8 cellular contexts compared by ENCODE assay signal in the genomic region with DNA sequence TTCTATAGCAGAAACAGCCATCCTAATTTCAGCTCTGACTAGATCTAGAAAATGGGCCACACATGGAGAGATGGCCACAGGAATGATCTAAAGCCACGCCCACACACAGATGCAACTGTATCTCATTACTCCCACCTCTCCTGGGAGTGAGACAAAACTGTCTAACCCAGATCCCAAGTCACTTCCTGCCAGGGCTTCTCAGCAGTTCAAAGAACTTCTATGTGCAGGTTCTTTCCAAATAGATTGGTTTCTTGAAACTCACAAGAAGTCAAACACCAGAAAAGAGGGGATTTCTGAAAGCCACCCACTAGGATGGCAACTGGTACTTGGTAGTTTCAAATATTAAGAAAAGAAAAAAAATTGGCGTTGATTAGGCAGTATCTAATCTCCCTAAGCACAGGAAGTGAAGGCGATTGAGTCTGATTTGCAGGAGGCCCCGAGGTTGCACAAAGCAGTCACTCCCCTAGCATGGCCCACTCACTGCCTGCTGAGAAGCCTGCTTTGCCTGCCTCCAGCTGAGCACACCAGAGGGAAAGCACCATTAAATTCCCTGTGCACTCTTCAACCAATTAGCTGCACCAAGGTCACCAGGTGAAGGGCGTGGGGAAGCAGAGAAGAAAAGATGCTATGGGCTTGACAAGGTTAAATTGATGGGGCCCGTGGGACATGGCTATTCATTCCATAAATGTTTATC. TPM values are rescaled to one million over a fixed set of nuclear protein-coding genes. Genes with fewer than 3 reads are reported as not detected.
DNase-seq lines count a peak whose midpoint lies in the region; ATAC-seq and TF ChIP-seq lines count a peak whose summit lies in the region.

No MANE protein-coding gene starts in this region.

- H2BK120ac ChIP-seq in mesendoderm (ENCODE audit: low read depth, low read length), result no peak overlapping the region

- H2BK15ac ChIP-seq in mesendoderm (replicated peaks; ENCODE audit: low read depth), result no peak overlapping the region

- H3K4me3 Mint-ChIP-seq in activated T-helper 17 cell treated with anti-CD3 and anti-CD28 coated beads, Interleukin-2, amount 50 U/mL, for 72 hours, result peak overlapping the region; percentile 66
- H3K4me3 Mint-ChIP-seq in type B pancreatic cell, result peak overlapping the region; percentile 16

- ATAC-seq in GM18870 (IDR thresholded peaks at IDR 0.05; ENCODE audit: unreplicated experiment) (peak; percentile 76), HG03039 (IDR thresholded peaks at IDR 0.05; ENCODE audit: unreplicated experiment) (peak; percentile 76)
- ATAC-seq in activated T-helper 17 cell treated with anti-CD3 and anti-CD28 coated beads, Interleukin-2, amount 50 U/mL, for 72 hours (replicated peaks), result peak; percentile 90

- no peak overlapping the region for H4K5ac ChIP-seq in mesendoderm (ENCODE audit: low read length)

- H3K4me1 ChIP-seq in mesendoderm (ENCODE audit: control insufficient read depth, low read depth, low read length) (no peaks in the 10 kb centered on the region), Peyer's patch (peaks cover 0 to 9% (median 3%) of the 10 kb centered on the region in 4 donors)

- TF ChIP-seq POLR2A in Peyer's patch (IDR thresholded peaks at IDR 0.05), result no peak

- H3K9ac ChIP-seq in mesendoderm (ENCODE audit: low read length), result no peak overlapping the region

- WGBS in mesendoderm (ENCODE audit: extremely low coverage, insufficient coverage, low lambda C conversion rate), result no CpG with 5 or more reads among the region's 6 CpGs

- no peak overlapping the region for H3K56ac ChIP-seq in mesendoderm (ENCODE audit: low read length)

- no peaks in the 10 kb centered on the region for H3K9me3 Mint-ChIP-seq in activated T-helper 17 cell treated with anti-CD3 and anti-CD28 coated beads, Interleukin-2, amount 50 U/mL, for 72 hours
- H3K9me3 Mint-ChIP-seq in type B pancreatic cell, result peaks cover 6% of the 10 kb centered on the region

- DNase-seq in AG08396 (ENCODE audit: low spot score), result peak; percentile 36
- peak; percentile 53 for DNase-seq in NCI-H345 treated with DMSO at 0.1 percent for 48 hours (lab: John Stamatoyannopoulos, UW; ENCODE audit: unreplicated experiment)
- DNase-seq in mesendoderm, result peak; percentile 79
- DNase-seq in type B pancreatic cell (ENCODE audit: extremely low spot score, unreplicated experiment), result peak; percentile 43
- DNase-seq in Peyer's patch, result no peak

- no peak overlapping the region for H3K4ac ChIP-seq in mesendoderm (ENCODE audit: low read depth, low read length)

- peaks cover 7% of the 10 kb centered on the region for H3K36me3 Mint-ChIP-seq in activated T-helper 17 cell treated with anti-CD3 and anti-CD28 coated beads, Interleukin-2, amount 50 U/mL, for 72 hours (ENCODE audit: low read depth)
- H3K36me3 Mint-ChIP-seq in type B pancreatic cell, result no peaks in the 10 kb centered on the region

- no peak overlapping the region for H3K23ac ChIP-seq in mesendoderm (ENCODE audit: low read length)

- H4K8ac ChIP-seq in mesendoderm (ENCODE audit: low read depth, low read length), result no peak overlapping the region

- no peaks in the 10 kb centered on the region for H3K9me3 ChIP-seq in Peyer's patch

- no peak overlapping the region for H2BK5ac ChIP-seq in mesendoderm (ENCODE audit: low read length)

- H3K18ac ChIP-seq in mesendoderm (ENCODE audit: low read length), result no peak overlapping the region

- no peak overlapping the region for H3K4me3 ChIP-seq in mesendoderm (ENCODE audit: low read length)
- no peak overlapping the region for H3K4me3 ChIP-seq in Peyer's patch

- peaks cover 25% of the 10 kb centered on the region for H3K4me1 Mint-ChIP-seq in activated T-helper 17 cell treated with anti-CD3 and anti-CD28 coated beads, Interleukin-2, amount 50 U/mL, for 72 hours
- H3K4me1 Mint-ChIP-seq in type B pancreatic cell (ENCODE audit: unreplicated experiment), result peaks cover 14% of the 10 kb centered on the region

- H3K27me3 ChIP-seq in mesendoderm (ENCODE audit: insufficient read depth, low read length, poor library complexity) (no peaks in the 10 kb centered on the region), Peyer's patch (no peaks in the 10 kb centered on the region)

- H3K79me1 ChIP-seq in mesendoderm (ENCODE audit: low read length), result no peaks in the 10 kb centered on the region

- no peak overlapping the region for H3K27ac ChIP-seq in mesendoderm (ENCODE audit: low read depth, low read length)
- peak overlapping the region in 1 of 4 donors; percentile 52 for H3K27ac ChIP-seq in Peyer's patch

- H2AK5ac ChIP-seq in mesendoderm (ENCODE audit: low read length), result no peak overlapping the region

- no peak overlapping the region for H3K4me2 ChIP-seq in mesendoderm (ENCODE audit: low read length)

- no peaks in the 10 kb centered on the region for H3K79me2 ChIP-seq in mesendoderm (ENCODE audit: control insufficient read depth, insufficient read depth, low read length)

- H3K27ac Mint-ChIP-seq in activated T-helper 17 cell treated with anti-CD3 and anti-CD28 coated beads, Interleukin-2, amount 50 U/mL, for 72 hours, result peak overlapping the region; percentile 78
- peak overlapping the region; percentile 67 for H3K27ac Mint-ChIP-seq in type B pancreatic cell

- TF ChIP-seq CTCF in type B pancreatic cell (conservative IDR thresholded peaks at IDR 0.05), result no peak
- TF ChIP-seq CTCF in Peyer's patch (IDR thresholded peaks at IDR 0.05), result no peak

- no peaks in the 10 kb centered on the region for H3K36me3 ChIP-seq in mesendoderm (ENCODE audit: control insufficient read depth, insufficient read depth, low read length)
- H3K36me3 ChIP-seq in Peyer's patch, result peaks cover 0 to 2% (median 0%) of the 10 kb centered on the region in 3 donors

- no peaks in the 10 kb centered on the region for H3K27me3 Mint-ChIP-seq in activated T-helper 17 cell treated with anti-CD3 and anti-CD28 coated beads, Interleukin-2, amount 50 U/mL, for 72 hours
- H3K27me3 Mint-ChIP-seq in type B pancreatic cell, result no peaks in the 10 kb centered on the region

RNA-seq across cellular contexts. Expression of a gene that starts 51.1 kb away (rescaled TPM):
- total RNA-seq in activated T-helper 17 cell treated with anti-CD3 and anti-CD28 coated beads, Interleukin-2, amount 50 U/mL, for 72 hours, result 10 to 100 TPM; 10.7 to 15.8 TPM
- polyA plus RNA-seq in mesendoderm (2013, experiment 1 of 2), result 10.3 TPM
- polyA plus RNA-seq in mesendoderm (2013, experiment 2 of 2), result 10.4 TPM
- total RNA-seq in type B pancreatic cell (ENCODE audit: low replicate concordance), result 16.2 and 20.9 TPM in 2 replicates
- total RNA-seq in Peyer's patch, result 10 to 100 TPM; 10.1 to 23.8 (median 11.1) TPM

Comparison
In these comparisons a context has a peak if more than half of its experiments do, and no peak if none do; other contexts are left out.
1. DNase-seq: peak in AG08396 (single experiment), NCI-H345 treated with DMSO at 0.1 percent for 48 hours (single experiment), mesendoderm (single experiment) and type B pancreatic cell (single experiment); none in Peyer's patch (0 of 3).
2. Peak in every context shown above with its lines, with median percentiles within 50 percentile points of each other: ATAC-seq.